Comparison of ENCODE assay signal across 25 cellular contexts in genomic region chr3:103195201-103195600, GRCh38.
DNase-seq lines count a peak whose midpoint lies in the region; ATAC-seq and TF ChIP-seq lines count a peak whose summit lies in the region.
"Had no signal": no experiment of that assay in that cellular context is flagged by ENCODE, and none has a peak within 500 bp of the region (broad histone marks: within the 10 kb centered on the region; RNA-seq: fewer than 3 reads in every experiment).

No MANE protein-coding gene starts in this region.

- H3K9me3 ChIP-seq in PC-3 (ENCODE audit: low read length) = 0 out of 2 replicates have a peak, but pooled peaks cover 8% of the 10 kb centered on the region
- H3K9me3 ChIP-seq: gastrocnemius medialis, suprapubic skin, uterus had no signal

- no peaks in the 10 kb centered on the region for H3K4me1 ChIP-seq in PC-3 (ENCODE audit: insufficient read depth, low read length)
- H3K4me1 ChIP-seq: gastrocnemius medialis, suprapubic skin, uterus had no signal

- H3K79me2 ChIP-seq in PC-3 (ENCODE audit: low read length) = no peaks in the 10 kb centered on the region

- POLR2A ChIA-PET in PC-3 (lab: Charles Lee; ENCODE audit: unreplicated experiment) = no interaction called here

- intact Hi-C loops in PC-3 (cut with micrococcal nuclease) = no loop called here

- peak; percentile 13 for DNase-seq in AG20443 (ENCODE audit: low spot score)
- DNase-seq in PC-3 = peak; percentile 19
- peak; percentile 59 for DNase-seq in astrocyte of the spinal cord (ENCODE audit: low read depth, low spot score)
- DNase-seq in iPS-NIHi7 (ENCODE audit: extremely low spot score) = peak; percentile 10
- DNase-seq in SKM-1 treated with dmso at 0.1 percent for 144 hours (lab: John Stamatoyannopoulos, UW; ENCODE audit: unreplicated experiment) = no peak
- no peak for DNase-seq in NOMO-1 treated with DMSO at 0.1 percent for 48 hours (lab: John Stamatoyannopoulos, UW; ENCODE audit: unreplicated experiment)
- DNase-seq: activated CD4-positive, alpha-beta memory T cell treated with anti-CD3 and anti-CD28 coated beads, Interleukin-2, amount 10 ng/mL, durations not matched to agents 7 days and 5 days; activated CD4-positive, CD25-positive, alpha-beta regulatory T cell; activated gamma-delta T cell; caudate nucleus; CD4-positive, alpha-beta memory T cell; DMS153; gastrocnemius medialis; HCEC 1CT; kidney glomerular epithelial cell; mammary epithelial cell; MV-4-11; NCI-H2029; NCI-H345; stimulated activated CD4-positive, alpha-beta T cell treated with anti-CD3 and anti-CD28 coated beads, Interleukin-2, amount 100 ng/mL, for 24 hours; uterus had no signal

- ATAC-seq in PC-3 (no peak), GM21367 (IDR thresholded peaks at IDR 0.05; ENCODE audit: unreplicated experiment) (no peak), GM18858 (IDR thresholded peaks at IDR 0.05; ENCODE audit: unreplicated experiment) (no peak)
- ATAC-seq: gastrocnemius medialis; stimulated activated memory B cell treated with anti-CD40 and anti-IgM and Interleukin-4, amounts not matched to agents 10 μg/mL and 1 μg/mL and 100 μg/mL, for 72 hours had no signal

- TF ChIP-seq CTCF in PC-3 (conservative IDR thresholded peaks at IDR 0.05; ENCODE audit: low read depth, low read length) (no peak), astrocyte of the spinal cord (IDR thresholded peaks at IDR 0.05; ENCODE audit: low read depth, low read length) (no peak)

- no peaks in the 10 kb centered on the region for H3F3A ChIP-seq in PC-3 (ENCODE audit: low read length, unreplicated experiment)

- H2AFZ ChIP-seq in PC-3 (ENCODE audit: low read length) = no peak overlapping the region

- H3K27me3 ChIP-seq in PC-3 (ENCODE audit: low read length) = no peaks in the 10 kb centered on the region
- H3K27me3 ChIP-seq: gastrocnemius medialis, suprapubic skin, uterus had no signal

- no peak overlapping the region for H3K9ac ChIP-seq in PC-3 (ENCODE audit: low read length)

- H3K27ac ChIP-seq in PC-3 (ENCODE audit: low read length) = no peak overlapping the region
- H3K27ac ChIP-seq: gastrocnemius medialis, suprapubic skin, uterus had no signal

- BruUV-seq in PC-3 (replicated peaks; lab: Mats Ljungman, UMichigan) = no TSS peak

- CTCF ChIA-PET in PC-3 (lab: Charles Lee) = no interaction called here

- H3K9me2 ChIP-seq in PC-3 (replicated peaks; ENCODE audit: low read length) = no peaks in the 10 kb centered on the region

- H4K20me1 ChIP-seq in PC-3 (ENCODE audit: low read length) = no peaks in the 10 kb centered on the region

- no peaks in the 10 kb centered on the region for H3K36me3 ChIP-seq in PC-3 (ENCODE audit: low read depth, low read length)
- H3K36me3 ChIP-seq: gastrocnemius medialis, suprapubic skin, uterus had no signal

- no peak overlapping the region for H3K4me2 ChIP-seq in PC-3 (ENCODE audit: low read length)

- H3K4me3 ChIP-seq in PC-3 (ENCODE audit: low read length) (no peak overlapping the region), astrocyte of the spinal cord (ENCODE audit: low read depth, low read length) (no peak overlapping the region)
- H3K4me3 ChIP-seq: gastrocnemius medialis, suprapubic skin, uterus had no signal

- in situ Hi-C loops in astrocyte of the spinal cord (cut with HindIII; ENCODE audit: low sequenced_read_pairs) = no loop called here

Comparison
In these comparisons a context has a peak if more than half of its experiments do, and no peak if none do; other contexts are left out.
1. DNase-seq: peak in AG20443 (single experiment), PC-3 (single experiment), astrocyte of the spinal cord (single experiment) and iPS-NIHi7 (single experiment); none in SKM-1 treated with dmso at 0.1 percent for 144 hours (single experiment) and NOMO-1 treated with DMSO at 0.1 percent for 48 hours (single experiment).